Comparison of ENCODE assay signal across 1 cellular context in genomic region chr22:46233231-46233630, GRCh38.
TF ChIP-seq lines count a peak whose summit lies in the region.

No MANE protein-coding gene starts in this region.

TF ChIP-seq in HepG2, 621 proteins besides CTCF, POLR2A, EP300 and RAD21:
- TF ChIP-seq ZHX2 (IDR thresholded peaks at IDR 0.05; ENCODE audit: low read depth) (no peak), ZHX2 (CRISPR knock-in tag; IDR thresholded peaks at IDR 0.05; ENCODE audit: borderline replicate concordance) (no peak), ZFP62 (CRISPR knock-in tag; IDR thresholded peaks at IDR 0.05) (no peak), ZNF224 (CRISPR knock-in tag; IDR thresholded peaks at IDR 0.05) (no peak), MAX (IDR thresholded peaks at IDR 0.05) (no peak), ZBTB40 (IDR thresholded peaks at IDR 0.05) (no peak), ZBTB40 (CRISPR knock-in tag; IDR thresholded peaks at IDR 0.05) (no peak)
